ENCODE assay signal across 8 cellular contexts in the genomic region with DNA sequence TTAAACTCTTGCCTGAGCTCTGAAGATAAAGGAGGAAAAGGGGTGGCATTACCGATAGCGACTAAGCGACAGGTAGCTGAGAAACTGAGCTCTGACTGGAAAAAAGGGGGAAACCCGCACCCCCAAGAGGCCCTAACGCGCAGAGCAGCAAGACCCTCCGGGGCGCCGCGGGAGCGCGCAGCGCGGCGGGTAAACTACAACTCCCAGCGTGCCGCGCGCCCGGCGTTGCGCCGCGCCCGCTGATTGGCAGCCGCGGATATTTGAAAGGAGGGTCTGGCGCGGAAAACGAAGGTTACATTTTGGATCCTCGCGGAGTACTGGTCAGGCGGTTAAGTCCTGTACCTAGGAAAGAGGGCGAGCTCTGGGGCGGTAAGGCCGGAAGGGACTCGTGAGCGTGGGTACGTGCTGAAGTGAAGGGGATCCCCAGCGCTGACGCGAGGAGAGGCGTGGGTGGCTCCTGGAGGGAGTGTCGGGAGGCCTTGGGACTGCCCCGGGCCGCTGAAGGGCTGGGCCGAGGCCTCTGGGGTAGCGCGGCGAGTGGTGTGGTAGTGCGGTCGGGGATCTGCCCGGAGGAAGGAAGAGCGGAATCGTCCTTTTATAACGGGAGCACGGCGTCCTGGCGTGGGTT. TPM values are rescaled to one million over a fixed set of nuclear protein-coding genes. Genes with fewer than 3 reads are reported as not detected.
DNase-seq lines count a peak whose midpoint lies in the region; ATAC-seq and TF ChIP-seq lines count a peak whose summit lies in the region.

A gene (plus strand): TSS at position 291 of the 628 bp plus-strand sequence. CDS start 468 bp downstream, outside the sequence.

- H3F3A ChIP-seq in neural progenitor cell (ENCODE audit: low read depth) = peaks cover 8% of the 10 kb centered on the region

- peak within 1 kb of the TSS; percentile 52 for H3K9ac ChIP-seq in neural progenitor cell

- H3K27ac Mint-ChIP-seq in activated T-helper 17 cell treated with anti-CD3 and anti-CD28 coated beads, Interleukin-2, amount 50 U/mL, for 72 hours = peak within 1 kb of the TSS; percentile 95
- peak within 1 kb of the TSS; percentile 95 for H3K27ac Mint-ChIP-seq in neural progenitor cell

- DNase-seq in Daoy (ENCODE audit: low read depth) = peak; percentile 91
- DNase-seq in RWPE1 (ENCODE audit: low spot score) = peak; percentile 87
- peak; percentile 73 for DNase-seq in fibroblast of villous mesenchyme (ENCODE audit: low read depth)
- DNase-seq in neural progenitor cell (ENCODE audit: low spot score) = peak; percentile 96
- DNase-seq in substantia nigra (lab: John Stamatoyannopoulos, UW) = peak in 42 of 49 donors; percentile 6 to 71 (median 40)

- no peaks in the 10 kb centered on the region for H3K27me3 ChIP-seq in neural progenitor cell

- POLR2A ChIA-PET in RWPE1 (lab: Yijun Ruan, JAX; ENCODE audit: low non-redundant PET) = no interaction called here

- H3K4me1 ChIP-seq in neural progenitor cell = peaks cover 24% of the 10 kb centered on the region

- ATAC-seq in GM21619 (IDR thresholded peaks at IDR 0.05; ENCODE audit: unreplicated experiment) = peak; percentile 77
- peak; percentile 91 for ATAC-seq in activated T-helper 17 cell treated with anti-CD3 and anti-CD28 coated beads, Interleukin-2, amount 50 U/mL, for 72 hours (replicated peaks)

- peaks cover 36% of the 10 kb centered on the region for H3K79me2 ChIP-seq in neural progenitor cell (ENCODE audit: low read depth)

- CTCF ChIA-PET in RWPE1 (lab: Yijun Ruan, JAX) = interaction anchor here (0.6 to 2.8 kb wide), 10 partner anchors 9 to 202 kb away, joined by 3 to 25 read pairs (median 4); a partner anchor contains a TSS

- peak within 1 kb of the TSS; percentile 93 for H3K4me2 ChIP-seq in neural progenitor cell

- H3K36me3 ChIP-seq in neural progenitor cell = peaks cover 5% of the 10 kb centered on the region

- no peaks in the 10 kb centered on the region for H3K9me3 ChIP-seq in neural progenitor cell (ENCODE audit: low read depth)

- peaks cover 19% of the 10 kb centered on the region for H3K4me1 Mint-ChIP-seq in activated T-helper 17 cell treated with anti-CD3 and anti-CD28 coated beads, Interleukin-2, amount 50 U/mL, for 72 hours
- H3K4me1 Mint-ChIP-seq in neural progenitor cell = peaks cover 41% of the 10 kb centered on the region

- H2AFZ ChIP-seq in neural progenitor cell (replicated peaks) = peak within 1 kb of the TSS; percentile 82

- no peak for TF ChIP-seq EP300 in Ishikawa (IDR thresholded peaks at IDR 0.05; ENCODE audit: borderline replicate concordance)

- peak; percentile 60 for TF ChIP-seq CTCF in RWPE1 (conservative IDR thresholded peaks at IDR 0.05; ENCODE audit: low read depth)
- peak; percentile 36 for TF ChIP-seq CTCF in fibroblast of villous mesenchyme (IDR thresholded peaks at IDR 0.05; ENCODE audit: insufficient read depth, low read depth, low read length)
- TF ChIP-seq CTCF in neural progenitor cell (IDR thresholded peaks at IDR 0.05) = peak; percentile 61

- H3K4me3 ChIP-seq in fibroblast of villous mesenchyme (ENCODE audit: low read depth, low read length) = peak within 1 kb of the TSS; percentile 89
- peak within 1 kb of the TSS; percentile 88 for H3K4me3 ChIP-seq in neural progenitor cell

- peak within 1 kb of the TSS; percentile 77 for H3K27ac ChIP-seq in RWPE1
- no peak within 1 kb of the TSS for H3K27ac ChIP-seq in neural progenitor cell
- peak within 1 kb of the TSS; percentile 19 for H3K27ac ChIP-seq in substantia nigra (ENCODE audit: low read depth, low read length, poor library complexity, severe bottlenecking)

- peaks cover 4% of the 10 kb centered on the region for H4K20me1 ChIP-seq in neural progenitor cell (ENCODE audit: low read depth)

- TF ChIP-seq RAD21 in Ishikawa (IDR thresholded peaks at IDR 0.05; ENCODE audit: low read depth) = peak; percentile 62

- H3K27me3 Mint-ChIP-seq in activated T-helper 17 cell treated with anti-CD3 and anti-CD28 coated beads, Interleukin-2, amount 50 U/mL, for 72 hours = no peaks in the 10 kb centered on the region
- peaks cover 3% of the 10 kb centered on the region for H3K27me3 Mint-ChIP-seq in neural progenitor cell (ENCODE audit: insufficient read depth, low read depth)

- H3K9me3 Mint-ChIP-seq in activated T-helper 17 cell treated with anti-CD3 and anti-CD28 coated beads, Interleukin-2, amount 50 U/mL, for 72 hours = no peaks in the 10 kb centered on the region
- no peaks in the 10 kb centered on the region for H3K9me3 Mint-ChIP-seq in neural progenitor cell

- H3K36me3 Mint-ChIP-seq in activated T-helper 17 cell treated with anti-CD3 and anti-CD28 coated beads, Interleukin-2, amount 50 U/mL, for 72 hours (ENCODE audit: low read depth) = peaks cover 53% of the 10 kb centered on the region
- peaks cover 12% of the 10 kb centered on the region for H3K36me3 Mint-ChIP-seq in neural progenitor cell

- peak within 1 kb of the TSS; percentile 99 for H3K4me3 Mint-ChIP-seq in activated T-helper 17 cell treated with anti-CD3 and anti-CD28 coated beads, Interleukin-2, amount 50 U/mL, for 72 hours
- peak within 1 kb of the TSS; percentile 100 for H3K4me3 Mint-ChIP-seq in neural progenitor cell

TF ChIP-seq in Ishikawa, 13 proteins besides CTCF, POLR2A, EP300 and RAD21:
- TF ChIP-seq, protein P1, sequence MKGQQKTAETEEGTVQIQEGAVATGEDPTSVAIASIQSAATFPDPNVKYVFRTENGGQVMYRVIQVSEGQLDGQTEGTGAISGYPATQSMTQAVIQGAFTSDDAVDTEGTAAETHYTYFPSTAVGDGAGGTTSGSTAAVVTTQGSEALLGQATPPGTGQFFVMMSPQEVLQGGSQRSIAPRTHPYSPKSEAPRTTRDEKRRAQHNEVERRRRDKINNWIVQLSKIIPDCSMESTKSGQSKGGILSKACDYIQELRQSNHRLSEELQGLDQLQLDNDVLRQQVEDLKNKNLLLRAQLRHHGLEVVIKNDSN (IDR thresholded peaks at IDR 0.05) = 0 out of 2 replicates have a peak, but pooled peaks have one; percentile 36
- TF ChIP-seq EGR1 (IDR thresholded peaks at IDR 0.05) = peak; percentile 99
- TF ChIP-seq, protein P2, sequence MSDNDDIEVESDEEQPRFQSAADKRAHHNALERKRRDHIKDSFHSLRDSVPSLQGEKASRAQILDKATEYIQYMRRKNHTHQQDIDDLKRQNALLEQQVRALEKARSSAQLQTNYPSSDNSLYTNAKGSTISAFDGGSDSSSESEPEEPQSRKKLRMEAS (IDR thresholded peaks at IDR 0.05) = peak; percentile 84
- no peak for TF ChIP-seq CEBPB (IDR thresholded peaks at IDR 0.05)
- no peak for TF ChIP-seq TEAD4 (IDR thresholded peaks at IDR 0.05)
- TF ChIP-seq CREB1 (IDR thresholded peaks at IDR 0.05; ENCODE audit: low read depth) = peak; percentile 64; the same call in 1 of the 2 replicates
- TF ChIP-seq YY1 (IDR thresholded peaks at IDR 0.05; ENCODE audit: low read depth) = peak; percentile 30; the same call in 1 of the 2 replicates
- TF ChIP-seq FOXM1 (IDR thresholded peaks at IDR 0.05; ENCODE audit: borderline replicate concordance, low read depth) = peak; percentile 97
- TF ChIP-seq TAF1 (IDR thresholded peaks at IDR 0.05; ENCODE audit: low read depth) = peak; percentile 52; the same call in 1 of the 2 replicates
- TF ChIP-seq TCF12 (IDR thresholded peaks at IDR 0.05; ENCODE audit: low read depth) = peak; percentile 41; the same call in 1 of the 2 replicates
- TF ChIP-seq, protein P3, sequence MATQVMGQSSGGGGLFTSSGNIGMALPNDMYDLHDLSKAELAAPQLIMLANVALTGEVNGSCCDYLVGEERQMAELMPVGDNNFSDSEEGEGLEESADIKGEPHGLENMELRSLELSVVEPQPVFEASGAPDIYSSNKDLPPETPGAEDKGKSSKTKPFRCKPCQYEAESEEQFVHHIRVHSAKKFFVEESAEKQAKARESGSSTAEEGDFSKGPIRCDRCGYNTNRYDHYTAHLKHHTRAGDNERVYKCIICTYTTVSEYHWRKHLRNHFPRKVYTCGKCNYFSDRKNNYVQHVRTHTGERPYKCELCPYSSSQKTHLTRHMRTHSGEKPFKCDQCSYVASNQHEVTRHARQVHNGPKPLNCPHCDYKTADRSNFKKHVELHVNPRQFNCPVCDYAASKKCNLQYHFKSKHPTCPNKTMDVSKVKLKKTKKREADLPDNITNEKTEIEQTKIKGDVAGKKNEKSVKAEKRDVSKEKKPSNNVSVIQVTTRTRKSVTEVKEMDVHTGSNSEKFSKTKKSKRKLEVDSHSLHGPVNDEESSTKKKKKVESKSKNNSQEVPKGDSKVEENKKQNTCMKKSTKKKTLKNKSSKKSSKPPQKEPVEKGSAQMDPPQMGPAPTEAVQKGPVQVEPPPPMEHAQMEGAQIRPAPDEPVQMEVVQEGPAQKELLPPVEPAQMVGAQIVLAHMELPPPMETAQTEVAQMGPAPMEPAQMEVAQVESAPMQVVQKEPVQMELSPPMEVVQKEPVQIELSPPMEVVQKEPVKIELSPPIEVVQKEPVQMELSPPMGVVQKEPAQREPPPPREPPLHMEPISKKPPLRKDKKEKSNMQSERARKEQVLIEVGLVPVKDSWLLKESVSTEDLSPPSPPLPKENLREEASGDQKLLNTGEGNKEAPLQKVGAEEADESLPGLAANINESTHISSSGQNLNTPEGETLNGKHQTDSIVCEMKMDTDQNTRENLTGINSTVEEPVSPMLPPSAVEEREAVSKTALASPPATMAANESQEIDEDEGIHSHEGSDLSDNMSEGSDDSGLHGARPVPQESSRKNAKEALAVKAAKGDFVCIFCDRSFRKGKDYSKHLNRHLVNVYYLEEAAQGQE (IDR thresholded peaks at IDR 0.05; ENCODE audit: low read depth) = no peak
- TF ChIP-seq ZBTB7A (IDR thresholded peaks at IDR 0.05; ENCODE audit: low read depth) = peak; percentile 97
- no peak for TF ChIP-seq NFIC (IDR thresholded peaks at IDR 0.05)
TF ChIP-seq in Ishikawa: peak in this region for 9.

RNA-seq across cellular contexts. Expression of the gene that starts here (rescaled TPM):
- total RNA-seq in Daoy (2014; rRNA removed; shearing (Covaris generic)) = 29.0 and 31.6 TPM in 2 replicates
- 10 to 100 TPM; 80.1 to 92.1 TPM for total RNA-seq in activated T-helper 17 cell treated with anti-CD3 and anti-CD28 coated beads, Interleukin-2, amount 50 U/mL, for 72 hours
- total RNA-seq in fibroblast of villous mesenchyme (4.8 and 6.5 TPM in 2 replicates), neural progenitor cell (ENCODE audit: low replicate concordance) (34.3 and 54.0 TPM in 2 replicates)

Comparison
In these comparisons a context has a peak if more than half of its experiments do, and no peak if none do; other contexts are left out.
1. DNase-seq: peak in every context shown above with its lines; median percentile 96 in neural progenitor cell; 91 in Daoy; 87 in RWPE1; 73 in fibroblast of villous mesenchyme; 40 in substantia nigra.